10 cellular contexts compared by ENCODE assay signal in the genomic region with DNA sequence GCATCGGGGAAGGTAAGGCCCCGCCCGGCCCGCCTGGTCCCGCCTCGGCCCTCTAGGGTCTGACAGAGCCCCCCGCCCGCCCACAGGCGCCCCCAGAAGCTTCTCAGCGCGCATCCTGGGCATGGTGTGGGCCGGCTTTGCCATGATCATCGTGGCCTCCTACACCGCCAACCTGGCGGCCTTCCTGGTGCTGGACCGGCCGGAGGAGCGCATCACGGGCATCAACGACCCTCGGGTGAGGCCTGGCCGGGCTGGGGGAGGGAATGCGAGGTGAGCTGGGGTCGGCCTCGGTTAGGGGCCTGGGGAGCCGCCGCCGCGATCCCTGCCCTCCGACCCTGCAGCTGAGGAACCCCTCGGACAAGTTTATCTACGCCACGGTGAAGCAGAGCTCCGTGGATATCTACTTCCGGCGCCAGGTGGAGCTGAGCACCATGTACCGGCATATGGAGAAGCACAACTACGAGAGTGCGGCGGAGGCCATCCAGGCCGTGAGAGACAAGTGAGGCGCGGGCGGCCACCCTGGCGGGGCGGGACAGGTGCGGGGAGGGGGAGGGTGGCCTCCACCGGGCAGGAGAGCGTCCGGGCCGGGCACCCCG. TPM values are rescaled to one million over a fixed set of nuclear protein-coding genes. Genes with fewer than 3 reads are reported as not detected.
DNase-seq lines count a peak whose midpoint lies in the region; ATAC-seq and TF ChIP-seq lines count a peak whose summit lies in the region.
"Had no signal": no experiment of that assay in that cellular context is flagged by ENCODE, and none has a peak within 500 bp of the region (broad histone marks: within the 10 kb centered on the region; RNA-seq: fewer than 3 reads in every experiment).

No MANE protein-coding gene starts in this region.

- peaks cover 3% of the 10 kb centered on the region for H4K20me1 ChIP-seq in osteoblast (ENCODE audit: insufficient read depth, low read length)

- no peaks in the 10 kb centered on the region for H3K9me3 ChIP-seq in NT2/D1 (ENCODE audit: insufficient read depth, low read length)
- H3K9me3 ChIP-seq in heart left ventricle: no peaks in the 10 kb centered on the region
- H3K9me3 ChIP-seq in osteoblast (ENCODE audit: low read depth, low read length): no peaks in the 10 kb centered on the region

- H3K36me3 ChIP-seq in NT2/D1 (ENCODE audit: insufficient read depth, insufficient read length, low read length): no peaks in the 10 kb centered on the region
- no peaks in the 10 kb centered on the region for H3K36me3 ChIP-seq in heart left ventricle
- no peaks in the 10 kb centered on the region for H3K36me3 ChIP-seq in osteoblast (ENCODE audit: insufficient read depth, low read length)

- no peak overlapping the region for H3K27ac ChIP-seq in heart left ventricle
- H3K27ac ChIP-seq in osteoblast (ENCODE audit: low read depth, low read length): no peak overlapping the region

- H3K4me3 ChIP-seq in NT2/D1 (ENCODE audit: insufficient read length, low read depth): peak overlapping the region; percentile 55
- peak overlapping the region in 10 of 12 donors; percentile 15 to 41 (median 32) for H3K4me3 ChIP-seq in heart left ventricle
- H3K4me3 ChIP-seq in osteoblast (ENCODE audit: insufficient read depth, low read length): no peak overlapping the region

- intact Hi-C loops in heart left ventricle (cut with DNase I): no loop called here

- H3K27me3 ChIP-seq in NT2/D1 (ENCODE audit: insufficient read depth, insufficient read length) (peaks cover 96% of the 10 kb centered on the region), heart left ventricle (peaks cover 69 to 100% (median 96%) of the 10 kb centered on the region in 9 donors), osteoblast (ENCODE audit: insufficient read depth, low read length) (peaks cover 69% of the 10 kb centered on the region)

- WGBS in heart left ventricle, 4 donors: 3 to 10% (median 4%) methylated on average over 16 to 52 of the region's 52 CpGs

- H3K4me1 ChIP-seq in NT2/D1 (ENCODE audit: insufficient read depth, insufficient read length): peaks cover 31% of the 10 kb centered on the region
- peaks cover 0 to 29% (median 11%) of the 10 kb centered on the region in 12 donors for H3K4me1 ChIP-seq in heart left ventricle
- H3K4me1 ChIP-seq in osteoblast (ENCODE audit: insufficient read depth, low read length): no peaks in the 10 kb centered on the region

- peak overlapping the region; percentile 74 for H3K9ac ChIP-seq in NT2/D1 (ENCODE audit: insufficient read length, low read depth)

- TF ChIP-seq CTCF in heart left ventricle (IDR thresholded peaks at IDR 0.05) (peak in 3 of 12 donors; percentile 6 to 22 (median 11)), osteoblast (IDR thresholded peaks at IDR 0.05; ENCODE audit: extremely low read depth, low read depth, low read length) (no peak)

- no peak overlapping the region for H3K4me2 ChIP-seq in osteoblast (ENCODE audit: insufficient read depth, low read length)

- peak in 2 of 4 donors; percentile 41 to 44 for ATAC-seq in heart left ventricle
- ATAC-seq in GM18517 (IDR thresholded peaks at IDR 0.05; ENCODE audit: unreplicated experiment): no peak
- ATAC-seq in HG03342 (IDR thresholded peaks at IDR 0.05; ENCODE audit: unreplicated experiment): no peak
- no peak for ATAC-seq in GM18909 (IDR thresholded peaks at IDR 0.05; ENCODE audit: poor library complexity, unreplicated experiment)
- ATAC-seq: activated CD8-positive, alpha-beta T cell treated with anti-CD3 and anti-CD28 coated beads for 36 hours had no signal

- H3K79me2 ChIP-seq in osteoblast (ENCODE audit: insufficient read depth, low read length): no peaks in the 10 kb centered on the region

- no peak for TF ChIP-seq POLR2A in heart left ventricle (IDR thresholded peaks at IDR 0.05)

- H2AFZ ChIP-seq in osteoblast (ENCODE audit: low read length): no peak overlapping the region

- DNase-seq in DMS153 treated with DMSO at 0.1 percent for 48 hours (lab: John Stamatoyannopoulos, UW; ENCODE audit: unreplicated experiment) (peak; percentile 44), NT2/D1 (ENCODE audit: low read depth, low spot score) (no peak), heart left ventricle (no peak), osteoblast (ENCODE audit: insufficient read length, low spot score, missing footprints) (peak; percentile 94), COLO829 (ENCODE audit: low spot score) (no peak)
- DNase-seq: activated CD8-positive, alpha-beta T cell treated with anti-CD3 and anti-CD28 coated beads for 36 hours had no signal

RNA-seq across cellular contexts. Expression of gene LRRC26, which starts 7.2 kb away (rescaled TPM):
- total RNA-seq in heart left ventricle: not detected
- not detected for polyA plus RNA-seq in heart left ventricle
- not detected in 2 replicates for total RNA-seq in osteoblast
- total RNA-seq: activated CD8-positive, alpha-beta T cell treated with anti-CD3 and anti-CD28 coated beads for 36 hours; OCI-LY7 had no signal

RNA-seq across cellular contexts. Expression of gene TMEM210, which starts 9.3 kb away (rescaled TPM):
- total RNA-seq in heart left ventricle (not detected), osteoblast (not detected in 2 replicates)
- polyA plus RNA-seq in heart left ventricle: not detected
- total RNA-seq: activated CD8-positive, alpha-beta T cell treated with anti-CD3 and anti-CD28 coated beads for 36 hours; OCI-LY7 had no signal

RNA-seq across cellular contexts. Expression of gene GRIN1, which starts 23.6 kb away (rescaled TPM):
- not detected for total RNA-seq in heart left ventricle
- under 1 TPM in 1 of 2 donors, not detected in 1; 0.10 TPM for polyA plus RNA-seq in heart left ventricle
- total RNA-seq in osteoblast: not detected in 2 replicates
- total RNA-seq: activated CD8-positive, alpha-beta T cell treated with anti-CD3 and anti-CD28 coated beads for 36 hours had no signal

RNA-seq across cellular contexts. Expression of gene ANAPC2, which starts 25.8 kb away (rescaled TPM):
- total RNA-seq in heart left ventricle (10 to 100 TPM; 14.3 to 35.9 (median 28.9) TPM), osteoblast (26.2 and 32.9 TPM in 2 replicates)
- polyA plus RNA-seq in heart left ventricle: 10 to 100 TPM; 26.6 to 33.4 TPM

RNA-seq across cellular contexts. Expression of gene SSNA1, which starts 25.9 kb away (rescaled TPM):
- total RNA-seq in heart left ventricle (100 to 1,000 TPM in 2 of 9 donors, 10 to 100 TPM in 7; 46.0 to 123 (median 59.9) TPM), osteoblast (52.5 and 59.7 TPM in 2 replicates)
- 100 to 1,000 TPM; 120 to 161 TPM for polyA plus RNA-seq in heart left ventricle

Comparison
In these comparisons a context has a peak if more than half of its experiments do, and no peak if none do; other contexts are left out.
1. DNase-seq: peak in DMS153 treated with DMSO at 0.1 percent for 48 hours (single experiment) and osteoblast (single experiment); none in NT2/D1 (single experiment), heart left ventricle (0 of 5) and COLO829 (single experiment).